Comparison of ENCODE assay signal across 8 cellular contexts in genomic region chr3:48188266-48189201, GRCh38. TPM values are rescaled to one million over a fixed set of nuclear protein-coding genes. Genes with fewer than 3 reads are reported as not detected.
DNase-seq lines count a peak whose midpoint lies in the region; ATAC-seq, FAIRE-seq and TF ChIP-seq lines count a peak whose summit lies in the region.

Gene CDC25A, minus strand, starts transcription at chr3:48188417. Its CDS starts 470 bp downstream, at chr3:48187947.

- peaks cover 0 to 11% of the 10 kb centered on the region in 2 donors for H3K36me3 Mint-ChIP-seq in CD14-positive monocyte

- peak within 1 kb of the TSS; percentile 88 for H3K4me3 Mint-ChIP-seq in CD14-positive monocyte

- peak within 1 kb of the TSS in 5 of 7 donors; percentile 26 to 77 (median 48) for H3K27ac Mint-ChIP-seq in CD14-positive monocyte

- peak; percentile 74 to 89 for TF ChIP-seq POLR2A in HepG2 (IDR thresholded peaks at IDR 0.05; ENCODE audit: insufficient read depth in 1 of 2, low read depth in 2 of 2, low read length in 2 of 2)

- H3K9me3 ChIP-seq in HepG2 (ENCODE audit: low read length) = no peaks in the 10 kb centered on the region

- peak; percentile 93 for FAIRE-seq in HepG2 (lab: Jason Lieb, UNC)

- peaks cover 34% of the 10 kb centered on the region for H3K79me2 ChIP-seq in HepG2 (ENCODE audit: insufficient read depth, low read length)

- peak; percentile 33; the same call in 1 of the 2 replicates for TF ChIP-seq RAD21 in HepG2 (CRISPR knock-in tag; IDR thresholded peaks at IDR 0.05)

- no peaks in the 10 kb centered on the region for H4K20me1 ChIP-seq in HepG2 (ENCODE audit: insufficient read depth, low read length)

- H3K36me3 ChIP-seq in HepG2 (replicated peaks in 1 of 2; ENCODE audit: control insufficient read depth in 1 of 2, insufficient read depth in 2 of 2, low read length in 2 of 2) = peaks cover 0 to 25% of the 10 kb centered on the region in 2 experiments; a peak in 4 of 5 replicates

- DNase-seq in CD14-positive monocyte (ENCODE audit: low spot score) (peak; percentile 97), NCI-H82 (lab: John Stamatoyannopoulos, UW) (peak; percentile 99), dermis microvascular lymphatic vessel endothelial cell (ENCODE audit: low read depth in 2 of 2) (peak; percentile 97 to 99), HepG2 (ENCODE audit: low spot score) (peak; percentile 99)
- DNase-seq in activated CD4-positive, alpha-beta T cell treated with anti-CD3 and anti-CD28 coated beads, Interleukin-2, amount 50 U/mL, for 48 hours = peak; percentile 93 to 97
- peak; percentile 86 for DNase-seq in stimulated activated CD4-positive, alpha-beta T cell treated with anti-CD3 and anti-CD28 coated beads, Interleukin-4, amount 100 ng/mL, for 1 hour

- TF ChIP-seq CTCF in CD14-positive monocyte (IDR thresholded peaks at IDR 0.05) = no peak
- TF ChIP-seq CTCF in HepG2 (CRISPR knock-in tag; IDR thresholded peaks at IDR 0.05) = peak; percentile 11; the same call in 1 of the 2 replicates

- peak within 1 kb of the TSS; percentile 78 for H3K27ac ChIP-seq in HepG2 (ENCODE audit: extremely low read length, insufficient read depth, low read length)

- H3K9me3 Mint-ChIP-seq in CD14-positive monocyte = no peaks in the 10 kb centered on the region

- peaks cover 62% of the 10 kb centered on the region for H3K4me1 ChIP-seq in HepG2 (ENCODE audit: insufficient read depth, low read length)

- intact Hi-C loops in CD14-positive monocyte (cut with micrococcal nuclease) (loop anchor here (5.0 to 10.0 kb wide), 2 partner anchors 54 to 256 kb away; partner anchors contain the start of genes ATRIP (in 1 of the 2), CCDC51 (in 1 of the 2), TMA7 (in 1 of the 2) and ZNF589 (in 1 of the 2)), HepG2 (cut with micrococcal nuclease; ENCODE audit: unreplicated experiment) (no loop called here)

- ATAC-seq in GM19397 (IDR thresholded peaks at IDR 0.05; ENCODE audit: unreplicated experiment) (peak; percentile 85), HG03571 (IDR thresholded peaks at IDR 0.05; ENCODE audit: unreplicated experiment) (peak; percentile 88), HepG2 (peak; percentile 93)

- peak within 1 kb of the TSS; percentile 89 for H3K9ac ChIP-seq in HepG2 (ENCODE audit: insufficient read depth, low read depth, low read length)

- TSS peak; percentile 81 for BruUV-seq in HepG2 (replicated peaks; lab: Mats Ljungman, UMichigan)

- peak within 1 kb of the TSS; percentile 78 to 91 (median 80) for H3K4me3 ChIP-seq in HepG2 (replicated peaks in 1 of 3; ENCODE audit: insufficient read depth in 1 of 3, low read depth in 2 of 3, low read length in 3 of 3)

- POLR2A ChIA-PET in HepG2 (lab: Yijun Ruan, JAX) = interaction anchor here (0.6 to 2.6 kb wide), 6 partner anchors 34 to 294 kb away, joined by 3 to 12 read pairs (median 5); partner anchors contain the start of genes CAMP and ZNF589

- peak within 1 kb of the TSS; percentile 48 for H2AFZ ChIP-seq in HepG2 (ENCODE audit: low read length)

- no peaks in the 10 kb centered on the region for H3K27me3 ChIP-seq in HepG2 (ENCODE audit: control insufficient read depth in 1 of 2, insufficient read depth in 2 of 2, low read length in 2 of 2)

- peaks cover 15% of the 10 kb centered on the region for H3K4me1 Mint-ChIP-seq in CD14-positive monocyte

- H3K4me2 ChIP-seq in HepG2 (ENCODE audit: low read depth, low read length) = peak within 1 kb of the TSS; percentile 91

- CTCF ChIA-PET in HepG2 (lab: Yijun Ruan, JAX; ENCODE audit: low intra/inter-chr PET ratio, low total read pairs) = no interaction called here

- 6% methylated on average over 10 of the region's 44 CpGs for WGBS in HepG2 (ENCODE audit: low lambda C conversion rate)

- 0 out of 4 replicates have a peak, but pooled peaks of 1 of the 2 experiments have one; percentile 7 for TF ChIP-seq EP300 in HepG2 (IDR thresholded peaks at IDR 0.05; ENCODE audit: low read depth in 2 of 2, low read length in 2 of 2)
- no peak for TF ChIP-seq EP300 in HepG2 (CRISPR knock-in tag; IDR thresholded peaks at IDR 0.05; ENCODE audit: borderline replicate concordance)

- H3K27me3 Mint-ChIP-seq in CD14-positive monocyte (ENCODE audit: low read depth in 3 of 3) = peaks cover 0 to 2% (median 2%) of the 10 kb centered on the region in 3 donors

- in situ Hi-C loops in HepG2 (cut with HindIII; ENCODE audit: extremely low pct_ligation_motif_present, low pct_unique_long_range_greater_than_20kb) = no loop called here

TF ChIP-seq in HepG2, 621 proteins besides CTCF, POLR2A, EP300 and RAD21 (continues in another document):
- peak; percentile 33 for TF ChIP-seq TEAD3 (CRISPR knock-in tag; optimal IDR thresholded peaks at IDR 0.05; ENCODE audit: borderline replicate concordance)
- peak; percentile 79 for TF ChIP-seq HNRNPLL (IDR thresholded peaks at IDR 0.05; ENCODE audit: low read depth, low read length, poor library complexity, severe bottlenecking)
- peak; percentile 45; the same call in 1 of the 2 replicates for TF ChIP-seq THAP9 (CRISPR knock-in tag; IDR thresholded peaks at IDR 0.05; ENCODE audit: borderline replicate concordance)
- TF ChIP-seq LRRFIP1 (CRISPR knock-in tag; conservative IDR thresholded peaks at IDR 0.05) = no peak
- no peak for TF ChIP-seq NFIC (IDR thresholded peaks at IDR 0.05; ENCODE audit: low read length)
- TF ChIP-seq HOXA9 (CRISPR knock-in tag; IDR thresholded peaks at IDR 0.05; ENCODE audit: borderline replicate concordance) = no peak
- peak; percentile 33; the same call in 1 of the 2 replicates for TF ChIP-seq NRL (CRISPR knock-in tag; IDR thresholded peaks at IDR 0.05; ENCODE audit: borderline replicate concordance)
- peak; percentile 94 for TF ChIP-seq NFYB (CRISPR knock-in tag; IDR thresholded peaks at IDR 0.05)
- no peak for TF ChIP-seq SP1 (IDR thresholded peaks at IDR 0.05)
- TF ChIP-seq SP1 (CRISPR knock-in tag; IDR thresholded peaks at IDR 0.05) = peak; percentile 74

RNA-seq across cellular contexts. Expression of gene CDC25A, which starts in this region (rescaled TPM):
- polyA plus RNA-seq in CD14-positive monocyte = under 1 TPM in 1 of 2 donors, not detected in 1; 0.39 TPM
- total RNA-seq in dermis microvascular lymphatic vessel endothelial cell = 8.6 and 9.1 TPM in 2 replicates
- total RNA-seq in HepG2 (2016; rRNA removed; fragmentation: Illumina TruSeq; extraction: Trizol) = 45.4 and 54.7 TPM in 2 replicates
- total RNA-seq in HepG2 (2016; cell fraction: cytosol; rRNA removed; fragmentation: Illumina TruSeq; extraction: Trizol; ENCODE audit: low read depth) = 8.6 and 10.2 TPM in 2 replicates
- total RNA-seq in HepG2 (2016; cell fraction: insoluble cytoplasmic fraction; rRNA removed; fragmentation: Illumina TruSeq; extraction: Trizol) = 44.2 and 51.4 TPM in 2 replicates
- 25.6 and 27.4 TPM in 2 replicates for total RNA-seq in HepG2 (2016; cell fraction: membrane; rRNA removed; fragmentation: Illumina TruSeq; extraction: Trizol)
- 26.0 and 31.5 TPM in 2 replicates for total RNA-seq in HepG2 (2016; cell fraction: nucleus; rRNA removed; fragmentation: Illumina TruSeq; extraction: Trizol)
- polyA plus RNA-seq in HepG2 (2011; rRNA removed) = 6.1 and 7.9 TPM in 2 replicates
- polyA plus RNA-seq in HepG2 (2011; cell fraction: cytosol; rRNA removed) = 4.7 and 5.4 TPM in 2 replicates
- polyA plus RNA-seq in HepG2 (2011; cell fraction: nucleus; rRNA removed) = 3.8 and 5.4 TPM in 2 replicates
- polyA plus RNA-seq in HepG2 (2012) = 5.8 and 9.1 TPM in 2 replicates
- polyA plus RNA-seq in HepG2 (2016; cell fraction: cytosol; fragmentation: Illumina TruSeq; extraction: Trizol; ENCODE audit: low read depth) = 3.9 and 4.0 TPM in 2 replicates
- 40.2 and 42.2 TPM in 2 replicates for polyA plus RNA-seq in HepG2 (2016; cell fraction: insoluble cytoplasmic fraction; fragmentation: Illumina TruSeq; extraction: Trizol; ENCODE audit: low read depth)
- polyA plus RNA-seq in HepG2 (2016; cell fraction: membrane; fragmentation: Illumina TruSeq; extraction: Trizol; ENCODE audit: low read depth) = 11.4 and 13.7 TPM in 2 replicates
- 31.4 and 31.9 TPM in 2 replicates for polyA plus RNA-seq in HepG2 (2016; cell fraction: nucleus; fragmentation: Illumina TruSeq; extraction: Trizol; ENCODE audit: insufficient read depth, low read depth)
- 12.9 and 36.5 TPM in 2 replicates for polyA minus RNA-seq in HepG2 (2011; rRNA and poly(A)+ RNA removed; ENCODE audit: low replicate concordance)
- polyA minus RNA-seq in HepG2 (2011; cell fraction: cytosol; rRNA and poly(A)+ RNA removed) = 7.1 and 11.8 TPM in 2 replicates
- polyA minus RNA-seq in HepG2 (2011; cell fraction: nucleus; rRNA and poly(A)+ RNA removed) = 8.9 and 11.2 TPM in 2 replicates

Comparison
In these comparisons a context has a peak if more than half of its experiments do, and no peak if none do; other contexts are left out.
1. Peak in every context shown above with its lines: DNase-seq, ATAC-seq, H3K4me3 ChIP-seq and H3K27ac ChIP-seq.
2. Peak in DNase-seq in CD14-positive monocyte; RNA of the gene not detected or under 1 TPM.